In the genomic region with DNA sequence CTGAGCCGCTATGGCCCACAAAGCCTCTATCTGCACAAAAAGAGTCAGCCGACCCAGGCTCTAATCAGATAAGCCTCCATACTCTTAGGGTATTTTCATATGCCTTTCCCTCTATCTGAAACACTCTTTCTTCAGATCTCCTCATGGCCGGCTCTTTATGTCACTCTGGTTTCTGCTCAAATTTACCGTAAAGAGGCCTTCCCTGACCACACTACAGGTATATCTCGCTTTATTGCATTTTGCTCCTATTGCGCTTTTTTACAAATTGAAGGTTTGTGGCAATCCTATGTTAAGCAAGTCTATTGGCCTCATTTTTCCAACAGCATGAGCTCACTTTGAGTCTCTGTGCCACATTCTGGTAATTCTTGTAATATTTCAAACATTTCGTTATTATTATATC, we compare ENCODE assay signal across 27 cellular contexts. TPM values are rescaled to one million over a fixed set of nuclear protein-coding genes. Genes with fewer than 3 reads are reported as not detected.
"Had no signal": no experiment of that assay in that cellular context is flagged by ENCODE, and none has a peak within 500 bp of the region (broad histone marks: within the 10 kb centered on the region; RNA-seq: fewer than 3 reads in every experiment).

No MANE protein-coding gene starts in this region.

- H3K27ac ChIP-seq: left ventricle myocardium inferior, neural progenitor cell, ovary, right atrium auricular region, right lobe of liver, stomach, testis, thyroid gland, transverse colon, uterus had no signal

- ATAC-seq: natural killer cell; right lobe of liver; stimulated activated naive B cell treated with anti-CD40 and anti-IgM and Interleukin-4, amounts not matched to agents 10 μg/mL and 1 μg/mL and 100 μg/mL, for 72 hours; stimulated activated naive CD8-positive, alpha-beta T cell treated with anti-CD3 and anti-CD28 coated beads, Interleukin-15, Interleukin-2, amounts not matched to agents 100 U/mL and 50 U/mL, for 24 hours had no signal

- H3K27me3 ChIP-seq: neural progenitor cell, ovary, right atrium auricular region, right lobe of liver, stomach, testis, thyroid gland, transverse colon, uterus had no signal

- H3K4me3 ChIP-seq: left ventricle myocardium inferior, lung, neural progenitor cell, ovary, right atrium auricular region, right lobe of liver, smooth muscle cell, stomach, testis, thyroid gland, transverse colon, uterus had no signal

- H3K4me1 ChIP-seq: left ventricle myocardium inferior, right lobe of liver, testis, thyroid gland, uterus had no signal

- H3K9me3 Mint-ChIP-seq: mesothelial cell of epicardium; naive B cell; natural killer cell; stimulated activated naive B cell treated with anti-CD40 and anti-IgM and Interleukin-4, amounts not matched to agents 10 μg/mL and 1 μg/mL and 100 μg/mL, for 72 hours had no signal

- H3K27ac Mint-ChIP-seq: mesothelial cell of epicardium; natural killer cell; neural progenitor cell; progenitor cell of endocrine pancreas; stimulated activated naive B cell treated with anti-CD40 and anti-IgM and Interleukin-4, amounts not matched to agents 10 μg/mL and 1 μg/mL and 100 μg/mL, for 72 hours had no signal

- H2AFZ ChIP-seq: neural progenitor cell had no signal

- H3K4me3 Mint-ChIP-seq: mesothelial cell of epicardium; naive B cell; natural killer cell; nephron progenitor cell; neural progenitor cell; stimulated activated naive B cell treated with anti-CD40 and anti-IgM and Interleukin-4, amounts not matched to agents 10 μg/mL and 1 μg/mL and 100 μg/mL, for 72 hours had no signal

- H3K9me3 ChIP-seq: left ventricle myocardium inferior, ovary, right atrium auricular region, right lobe of liver, stomach, testis, thyroid gland, transverse colon, uterus had no signal

- H3K27me3 Mint-ChIP-seq: progenitor cell of endocrine pancreas had no signal

- H3K9ac ChIP-seq: neural progenitor cell had no signal

- H3K36me3 Mint-ChIP-seq: mesothelial cell of epicardium; naive B cell; natural killer cell; neural progenitor cell; stimulated activated naive B cell treated with anti-CD40 and anti-IgM and Interleukin-4, amounts not matched to agents 10 μg/mL and 1 μg/mL and 100 μg/mL, for 72 hours had no signal

- DNase-seq: islet precursor cell; left ventricle myocardium inferior; mesendoderm; naive B cell; natural killer cell; nephron progenitor cell; ovary; right lobe of liver; stimulated activated CD4-positive, alpha-beta T cell treated with anti-CD3 and anti-CD28 coated beads, Interleukin-2, amount 100 ng/mL, for 24 hours; stimulated activated CD4-positive, alpha-beta T cell treated with anti-CD3 and anti-CD28 coated beads, Interleukin-4, amount 100 ng/mL, for 1 hour; stimulated activated naive B cell treated with anti-CD40 and anti-IgM and Interleukin-4, amounts not matched to agents 10 μg/mL and 1 μg/mL and 100 μg/mL, for 72 hours; stimulated activated naive CD8-positive, alpha-beta T cell treated with anti-CD3 and anti-CD28 coated beads, Interleukin-15, Interleukin-2, amounts not matched to agents 100 U/mL and 50 U/mL, for 24 hours; stomach; testis; thyroid gland; transverse colon; uterus had no signal

- H3K4me2 ChIP-seq: neural progenitor cell, smooth muscle cell had no signal

- H3K36me3 ChIP-seq: left ventricle myocardium inferior, neural progenitor cell, ovary, right atrium auricular region, right lobe of liver, stomach, thyroid gland, transverse colon, uterus had no signal

RNA-seq across cellular contexts. Expression of a gene that starts 8.0 kb away (rescaled TPM):
- total RNA-seq: kidney epithelial cell, left ventricle myocardium inferior, omental fat pad, pulmonary artery endothelial cell, renal cortical epithelial cell, right atrium auricular region, stomach had no signal
